Comparison of ENCODE assay signal across 10 cellular contexts in the genomic region with DNA sequence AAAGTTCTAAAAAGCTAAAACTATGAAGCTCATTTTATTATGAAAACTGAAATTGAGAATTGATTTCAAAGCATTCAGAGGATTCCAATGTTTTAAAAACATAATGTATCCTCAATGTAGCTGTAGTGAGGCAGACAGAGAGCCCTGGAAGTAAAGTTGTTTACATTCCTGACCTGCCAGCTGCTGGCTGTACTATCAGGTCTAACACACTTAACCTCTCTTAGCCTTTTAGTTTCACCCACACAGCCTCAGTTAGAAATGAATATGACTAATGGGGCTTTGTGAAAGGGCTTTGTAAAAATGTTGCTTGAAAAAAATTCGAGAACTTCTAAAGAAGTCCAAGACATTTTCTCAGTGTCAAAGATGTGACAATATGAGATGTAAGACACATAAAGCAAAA.
DNase-seq lines count a peak whose midpoint lies in the region; ATAC-seq and TF ChIP-seq lines count a peak whose summit lies in the region.
"Had no signal": no experiment of that assay in that cellular context is flagged by ENCODE, and none has a peak within 500 bp of the region (broad histone marks: within the 10 kb centered on the region; RNA-seq: fewer than 3 reads in every experiment).

No MANE protein-coding gene starts in this region.

- no peaks in the 10 kb centered on the region for H3K9me3 ChIP-seq in PC-9 (ENCODE audit: insufficient read depth, low read depth)

- H2AFZ ChIP-seq in PC-9, result no peak overlapping the region

- ATAC-seq in GM21786 (IDR thresholded peaks at IDR 0.05; ENCODE audit: unreplicated experiment), result peak; percentile 59

- no peaks in the 10 kb centered on the region for H3K9me2 ChIP-seq in PC-9 (ENCODE audit: insufficient read depth)

- no peaks in the 10 kb centered on the region for H3F3A ChIP-seq in PC-9 (ENCODE audit: insufficient read depth, low read depth)

- POLR2A ChIA-PET in PC-9 (lab: Charles Lee; ENCODE audit: unreplicated experiment), result no interaction called here

- H3K36me3 ChIP-seq in PC-9 (ENCODE audit: low read depth), result no peaks in the 10 kb centered on the region

- no peaks in the 10 kb centered on the region for H3K4me1 ChIP-seq in PC-9 (replicated peaks; ENCODE audit: insufficient read depth)

- H4K20me1 ChIP-seq in PC-9 (ENCODE audit: insufficient read depth), result no peaks in the 10 kb centered on the region

- no peak for TF ChIP-seq CTCF in AG10803 (conservative IDR thresholded peaks at IDR 0.05; ENCODE audit: low read length)
- no peak for TF ChIP-seq CTCF in PC-9 (conservative IDR thresholded peaks at IDR 0.05)

- no peak overlapping the region for H3K4me3 ChIP-seq in AG10803 (ENCODE audit: low read length)
- no peak overlapping the region for H3K4me3 ChIP-seq in PC-9

- no peak overlapping the region for H3K4me2 ChIP-seq in PC-9

- peak; percentile 69 for DNase-seq in AG10803 (ENCODE audit: low read depth)
- DNase-seq in SHP77 treated with DMSO at 0.1 percent for 48 hours (lab: John Stamatoyannopoulos, UW), result peak; percentile 26
- peak; percentile 58 for DNase-seq in islet precursor cell
- DNase-seq in activated effector memory CD4-positive, alpha-beta T cell treated with anti-CD3 and anti-CD28 coated beads, Interleukin-2, amount 50 U/mL, for 16 hours, result no peak
- DNase-seq in head of caudate nucleus, result no peak
- no peak for DNase-seq in activated CD4-positive, alpha-beta T cell treated with anti-CD3 and anti-CD28 coated beads, Interleukin-2, amount 50 U/mL, for 1 hour
- no peak for DNase-seq in PC-9
- DNase-seq: activated effector memory CD4-positive, alpha-beta T cell treated with Interleukin-2 at 50 U/mL for 16 hours; retina had no signal

- CTCF ChIA-PET in PC-9 (lab: Charles Lee), result interaction anchor here (0.6 to 0.7 kb wide), 3 partner anchors 106 to 657 kb away, joined by 3 to 6 read pairs (median 4); no protein-coding TSS in a partner anchor

- intact Hi-C loops in head of caudate nucleus (cut with DNase I) (no loop called here), PC-9 (cut with micrococcal nuclease; ENCODE audit: unreplicated experiment) (no loop called here)

- BruUV-seq in PC-9 (replicated peaks; lab: Mats Ljungman, UMichigan), result no TSS peak

- no peaks in the 10 kb centered on the region for H3K79me2 ChIP-seq in PC-9 (ENCODE audit: low read depth)

- H3K27me3 ChIP-seq in PC-9 (ENCODE audit: insufficient read depth, low read depth), result no peaks in the 10 kb centered on the region

- no peak overlapping the region for H3K27ac ChIP-seq in PC-9

Comparison
In these comparisons a context has a peak if more than half of its experiments do, and no peak if none do; other contexts are left out.
1. DNase-seq: peak in AG10803 (single experiment), SHP77 treated with DMSO at 0.1 percent for 48 hours (single experiment) and islet precursor cell (single experiment); none in activated effector memory CD4-positive, alpha-beta T cell treated with anti-CD3 and anti-CD28 coated beads, Interleukin-2, amount 50 U/mL, for 16 hours (single experiment), head of caudate nucleus (0 of 42), activated CD4-positive, alpha-beta T cell treated with anti-CD3 and anti-CD28 coated beads, Interleukin-2, amount 50 U/mL, for 1 hour (single experiment) and PC-9 (0 of 2).